34 cellular contexts compared by ENCODE assay signal in the genomic region with DNA sequence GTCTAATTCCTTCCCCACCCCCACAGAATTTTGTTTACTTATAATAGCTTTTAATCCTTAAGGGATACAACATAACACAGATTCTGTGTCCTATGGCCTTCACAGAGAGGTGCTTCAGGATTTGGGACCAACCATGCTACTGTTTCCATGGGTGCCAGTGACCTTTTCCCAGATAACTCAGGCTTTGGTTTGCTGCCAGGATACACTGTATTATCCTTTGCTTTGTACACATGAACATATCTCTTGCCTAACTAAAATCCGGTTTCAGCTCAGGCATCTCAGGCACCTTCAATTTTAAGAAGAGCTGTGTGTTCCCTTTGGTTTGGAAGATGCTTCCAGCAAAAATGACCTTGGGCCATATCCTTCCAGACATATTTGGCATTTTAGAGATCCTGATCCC.
"Had no signal": no experiment of that assay in that cellular context is flagged by ENCODE, and none has a peak within 500 bp of the region (broad histone marks: within the 10 kb centered on the region; RNA-seq: fewer than 3 reads in every experiment).

No MANE protein-coding gene starts in this region.

- H3K9me3 ChIP-seq: adrenal gland, ascending aorta, body of pancreas, breast epithelium had no signal

- H3K4me1 ChIP-seq: adrenal gland, ascending aorta, body of pancreas, breast epithelium had no signal

- ATAC-seq: activated naive CD4-positive, alpha-beta T cell treated with anti-CD3 and anti-CD28 coated beads, Interleukin-2, amount 50 U/mL, for 72 hours; activated naive CD8-positive, alpha-beta T cell treated with anti-CD3 and anti-CD28 coated beads, Interleukin-2, amount 50 U/mL, for 24 hours; activated T-cell treated with anti-CD3 and anti-CD28 coated beads, Interleukin-2, amount 50 U/mL, for 4 hours; activated T-cell treated with anti-CD3 and anti-CD28 coated beads, Interleukin-2, amount 50 U/mL, for 72 hours; activated T-helper 17 cell treated with anti-CD3 and anti-CD28 coated beads, Interleukin-2, amount 50 U/mL, for 72 hours; body of pancreas had no signal

- H3K4me3 ChIP-seq: adrenal gland, ascending aorta, body of pancreas, breast epithelium, cardiac muscle cell had no signal

- H3K27ac ChIP-seq: adrenal gland, ascending aorta, body of pancreas, brain microvascular endothelial cell, breast epithelium, cardiac muscle cell had no signal

- H3K27me3 ChIP-seq: adrenal gland, ascending aorta, body of pancreas, brain microvascular endothelial cell, breast epithelium, cardiac muscle cell had no signal

- DNase-seq: activated effector memory CD4-positive, alpha-beta T cell treated with anti-CD3 and anti-CD28 coated beads, Interleukin-2, amount 50 U/mL, for 16 hours; activated effector memory CD4-positive, alpha-beta T cell treated with Interleukin-2 at 50 U/mL for 16 hours; activated gamma-delta T cell; activated gamma-delta T cell treated with Interleukin-2 at 50 U/mL for 16 hours; activated naive CD4-positive, alpha-beta T cell treated with anti-CD3 and anti-CD28 coated beads for 36 hours; activated naive CD4-positive, alpha-beta T cell treated with anti-CD3 and anti-CD28 coated beads, Interleukin-2, amount 10 ng/mL, durations not matched to agents 7 days and 5 days; activated naive CD4-positive, alpha-beta T cell treated with anti-CD3 and anti-CD28 coated beads, Interleukin-2, amount 50 U/mL, for 16 hours; activated naive CD4-positive, alpha-beta T cell treated with Interleukin-2 at 50 U/mL for 16 hours; activated naive CD8-positive, alpha-beta T cell treated with anti-CD3 and anti-CD28 coated beads for 36 hours; activated naive CD8-positive, alpha-beta T cell treated with anti-CD3 and anti-CD28 coated beads, Interleukin-2, amount 10 ng/mL, durations not matched to agents 7 days and 5 days; activated naive CD8-positive, alpha-beta T cell treated with anti-CD3 and anti-CD28 coated beads, Interleukin-2, amount 50 U/mL, for 24 hours; activated T-cell treated with anti-CD3 and anti-CD28 coated beads for 4 hours; activated T-cell treated with anti-CD3 and anti-CD28 coated beads, Interleukin-2, amount 50 U/mL, for 1 hour; activated T-cell treated with anti-CD3 and anti-CD28 coated beads, Interleukin-2, amount 50 U/mL, for 24 hours; activated T-cell treated with anti-CD3 and anti-CD28 coated beads, Interleukin-2, amount 50 U/mL, for 4 hours; activated T-cell treated with anti-CD3 and anti-CD28 coated beads, Interleukin-2, amount 50 U/mL, for 48 hours; activated T-cell treated with anti-CD3 and anti-CD28 coated beads, Interleukin-2, amount 50 U/mL, for 72 hours; adrenal gland; amniotic stem cell; amygdala; anterior cingulate cortex; aorta; body of pancreas; brain microvascular endothelial cell; caudate nucleus; central memory CD4-positive, alpha-beta T cell; cerebellar nuclear complex had no signal

- H3K36me3 ChIP-seq: adrenal gland, ascending aorta, brain microvascular endothelial cell, breast epithelium, cardiac muscle cell had no signal

- FAIRE-seq: astrocyte, bronchial epithelial cell had no signal
